8 cellular contexts compared by ENCODE assay signal in the genomic region with DNA sequence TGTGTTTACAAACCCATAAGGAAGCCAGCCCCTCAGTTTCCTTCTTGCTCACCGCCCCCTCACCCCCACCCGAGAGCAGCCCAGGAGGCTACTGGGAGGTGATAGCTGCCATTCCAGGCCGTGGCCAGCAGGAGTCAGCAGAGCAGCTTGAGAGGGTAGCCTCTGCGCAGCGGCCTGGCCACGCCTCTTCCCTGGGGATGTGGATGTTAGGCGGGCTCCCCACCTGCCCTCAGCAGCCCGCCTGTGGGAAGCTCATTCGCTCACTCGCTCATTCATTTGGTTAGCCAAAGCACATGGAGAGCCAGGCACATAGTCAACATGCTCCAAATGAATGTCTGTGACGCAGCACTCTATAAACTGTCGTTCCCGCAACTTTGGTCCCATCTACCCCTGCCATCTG. TPM values are rescaled to one million over a fixed set of nuclear protein-coding genes. Genes with fewer than 3 reads are reported as not detected.
DNase-seq lines count a peak whose midpoint lies in the region; ATAC-seq and TF ChIP-seq lines count a peak whose summit lies in the region.

No MANE protein-coding gene starts in this region.

- peak; percentile 57 for ATAC-seq in GM21381 (IDR thresholded peaks at IDR 0.05; ENCODE audit: unreplicated experiment)
- ATAC-seq in T-helper 17 cell, result peak; percentile 82
- no peak for ATAC-seq in HG03196 (IDR thresholded peaks at IDR 0.05; ENCODE audit: unreplicated experiment)

- H3K4me3 Mint-ChIP-seq in T-helper 17 cell, result peak overlapping the region; percentile 55

- H3K4me3 ChIP-seq in adrenal gland, result no peak overlapping the region
- H3K4me3 ChIP-seq in left ventricle myocardium inferior, result no peak overlapping the region
- H3K4me3 ChIP-seq in retinal pigment epithelial cell (ENCODE audit: low read length), result no peak overlapping the region

- H3K4me1 Mint-ChIP-seq in T-helper 17 cell, result peaks cover 18% of the 10 kb centered on the region

- H3K27ac ChIP-seq in adrenal gland (peak overlapping the region in 2 of 5 donors; percentile 27 to 34), left ventricle myocardium inferior (replicated peaks) (peak overlapping the region; percentile 5)

- H3K27me3 Mint-ChIP-seq in T-helper 17 cell, result no peaks in the 10 kb centered on the region

- intact Hi-C loops in adrenal gland (cut with DNase I), result loop anchor here (1.0 to 5.0 kb wide), 5 partner anchors 34 to 179 kb away; no protein-coding TSS in a partner anchor
- intact Hi-C loops in left ventricle myocardium inferior (cut with micrococcal nuclease), result loop anchor here (5.0 to 10.0 kb wide), 2 partner anchors 89 to 171 kb away; no protein-coding TSS in a partner anchor

- peak overlapping the region; percentile 67 for H3K27ac Mint-ChIP-seq in T-helper 17 cell

- H3K9me3 ChIP-seq in T-helper 17 cell (ENCODE audit: control insufficient read depth, low read length, poor library complexity, severe bottlenecking) (no peaks in the 10 kb centered on the region), adrenal gland (replicated peaks in 1 of 3) (no peaks in the 10 kb centered on the region), left ventricle myocardium inferior (replicated peaks) (no peaks in the 10 kb centered on the region)

- H3K4me1 ChIP-seq in adrenal gland (replicated peaks in 1 of 2), result peaks cover 0 to 14% of the 10 kb centered on the region in 2 donors
- H3K4me1 ChIP-seq in left ventricle myocardium inferior, result peaks cover 59% of the 10 kb centered on the region

- peaks cover 5% of the 10 kb centered on the region for H3K36me3 Mint-ChIP-seq in T-helper 17 cell (ENCODE audit: low read depth)

- peak; percentile 81 to 96 (median 92) for TF ChIP-seq CTCF in adrenal gland (IDR thresholded peaks at IDR 0.05)
- peak; percentile 91 for TF ChIP-seq CTCF in left ventricle myocardium inferior (IDR thresholded peaks at IDR 0.05; ENCODE audit: borderline replicate concordance)
- peak; percentile 95 for TF ChIP-seq CTCF in retinal pigment epithelial cell (conservative IDR thresholded peaks at IDR 0.05; ENCODE audit: low read depth, low read length)

- WGBS in adrenal gland, 4 donors, result 30 to 64% (median 42%) methylated on average over 3 to 13 of the region's 13 CpGs

- DNase-seq in Ammon's horn (ENCODE audit: low spot score) (peak; percentile 96), NCI-H1105 (lab: John Stamatoyannopoulos, UW) (peak; percentile 21), T-helper 17 cell (peak; percentile 58 to 62 (median 59)), adrenal gland (peak; percentile 76 to 94 (median 87)), left ventricle myocardium inferior (peak; percentile 86), retinal pigment epithelial cell (ENCODE audit: low read depth) (no peak)

- peaks cover 0 to 54% of the 10 kb centered on the region in 2 donors for H3K36me3 ChIP-seq in adrenal gland (replicated peaks in 1 of 2)
- peaks cover 24% of the 10 kb centered on the region for H3K36me3 ChIP-seq in left ventricle myocardium inferior

- H3K27me3 ChIP-seq in adrenal gland, result no peaks in the 10 kb centered on the region
- no peaks in the 10 kb centered on the region for H3K27me3 ChIP-seq in left ventricle myocardium inferior (ENCODE audit: low read depth)

- no peak for TF ChIP-seq POLR2A in adrenal gland (IDR thresholded peaks at IDR 0.05)

RNA-seq across cellular contexts. Expression of a gene that starts 6.1 kb away (rescaled TPM):
- total RNA-seq in T-helper 17 cell (10 to 100 TPM; 23.3 to 26.2 TPM), adrenal gland (10 to 100 TPM; 18.4 to 46.8 (median 31.4) TPM), left ventricle myocardium inferior (14.0 TPM)
- 10 to 100 TPM; 32.9 to 36.5 (median 35.6) TPM for polyA plus RNA-seq in adrenal gland

RNA-seq across cellular contexts. Expression of a gene that starts 13.2 kb away (rescaled TPM):
- 1 to 10 TPM; 2.1 to 2.3 TPM for total RNA-seq in T-helper 17 cell
- total RNA-seq in adrenal gland, result 1 to 10 TPM in 2 of 8 donors, under 1 TPM in 3, not detected in 3; 0.19 to 2.3 (median 0.83) TPM
- 1 to 10 TPM in 1 of 3 donors, under 1 TPM in 2; 0.22 to 1.5 (median 0.54) TPM for polyA plus RNA-seq in adrenal gland
- 0.85 TPM for total RNA-seq in left ventricle myocardium inferior

RNA-seq across cellular contexts. Expression of a gene that starts 26.9 kb away (rescaled TPM):
- 10 to 100 TPM; 18.5 to 22.1 TPM for total RNA-seq in T-helper 17 cell
- 10 to 100 TPM in 7 of 8 donors, 1 to 10 TPM in 1; 8.7 to 65.7 (median 24.7) TPM for total RNA-seq in adrenal gland
- polyA plus RNA-seq in adrenal gland, result 1 to 10 TPM; 5.3 to 9.2 (median 8.6) TPM
- 31.3 TPM for total RNA-seq in left ventricle myocardium inferior

RNA-seq across cellular contexts. Expression of a gene that starts 37.0 kb away (rescaled TPM):
- total RNA-seq in T-helper 17 cell (100 to 1,000 TPM; 254 to 268 TPM), adrenal gland (100 to 1,000 TPM in 2 of 8 donors, 10 to 100 TPM in 6; 35.6 to 179 (median 72.0) TPM), left ventricle myocardium inferior (20.7 TPM)
- polyA plus RNA-seq in adrenal gland, result 10 to 100 TPM; 24.5 to 49.5 (median 32.6) TPM

RNA-seq across cellular contexts. Expression of a gene that starts 44.3 kb away (rescaled TPM):
- total RNA-seq in T-helper 17 cell (100 to 1,000 TPM in 1 of 2 donors, 10 to 100 TPM in 1; 74.5 to 108 TPM), adrenal gland (100 to 1,000 TPM in 1 of 8 donors, 10 to 100 TPM in 7; 39.1 to 129 (median 68.1) TPM), left ventricle myocardium inferior (48.4 TPM)
- polyA plus RNA-seq in adrenal gland, result 10 to 100 TPM; 26.7 to 46.9 (median 40.0) TPM
